Comparison of ENCODE assay signal across 7 cellular contexts in the genomic region with DNA sequence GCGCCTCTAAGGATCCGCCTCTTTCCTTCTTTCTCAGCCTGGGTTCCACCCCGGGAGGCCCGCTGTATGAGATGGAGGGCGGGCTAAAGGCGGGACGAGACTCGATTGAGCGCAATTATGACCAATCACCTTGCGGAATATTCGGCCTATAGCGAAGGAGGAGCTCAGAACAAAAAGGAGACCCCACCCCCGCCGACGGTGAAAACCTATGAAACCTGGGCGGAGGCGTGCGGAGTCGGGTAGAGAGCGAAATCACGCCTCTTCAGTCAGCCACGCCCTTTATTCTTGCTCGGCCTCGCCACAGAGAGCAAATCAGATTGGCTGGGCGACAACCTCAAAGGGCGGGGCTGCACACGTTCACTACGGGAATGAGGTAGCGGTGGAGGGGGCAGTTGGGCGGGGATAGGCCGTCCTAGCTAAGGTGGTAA. TPM values are rescaled to one million over a fixed set of nuclear protein-coding genes. Genes with fewer than 3 reads are reported as not detected.
A peak's percentile ranks its signal among the peaks of the same experiment; 100 is the strongest.
DNase-seq lines count a peak whose midpoint lies in the region; ATAC-seq, FAIRE-seq and TF ChIP-seq lines count a peak whose summit lies in the region.

No MANE protein-coding gene starts in this region.

- intact Hi-C loops in sciatic nerve (cut with DNase I) = no loop called here

- no peak for TF ChIP-seq CTCF in brain (conservative IDR thresholded peaks at IDR 0.05)

- FAIRE-seq in TTC549 (lab: Jason Lieb, UNC) = peak; percentile 99

- peak; percentile 100 for DNase-seq in NCI-H2081 treated with DMSO at 0.1 percent for 48 hours (lab: John Stamatoyannopoulos, UW)
- peak; percentile 81 for DNase-seq in iPS DF 4.7 (ENCODE audit: extremely low read depth, low spot score)
- peak; percentile 98 for DNase-seq in sciatic nerve (ENCODE audit: low spot score)

- ATAC-seq in GM18508 (IDR thresholded peaks at IDR 0.05; ENCODE audit: insufficient read depth, unreplicated experiment) = peak; percentile 87
- ATAC-seq in HG03039 (IDR thresholded peaks at IDR 0.05; ENCODE audit: unreplicated experiment) = peak; percentile 85
- peak; percentile 95 for ATAC-seq in sciatic nerve

- peaks cover 47% of the 10 kb centered on the region for H3K36me3 Mint-ChIP-seq in brain

- H3K4me3 Mint-ChIP-seq in brain = peak overlapping the region; percentile 95 to 96 (median 95)

- H3K27ac Mint-ChIP-seq in brain = peak overlapping the region; percentile 100

- H3K27me3 Mint-ChIP-seq in brain = peaks cover 7% of the 10 kb centered on the region

- peaks cover 52% of the 10 kb centered on the region for H3K4me1 Mint-ChIP-seq in brain

- no peaks in the 10 kb centered on the region for H3K9me3 Mint-ChIP-seq in brain

RNA-seq across cellular contexts. Expression of gene CDK16, which starts 0.6 kb away (rescaled TPM):
- polyA plus RNA-seq in brain (ENCODE audit: insufficient read depth, low read depth, low replicate concordance) = 120 TPM
- total RNA-seq in sciatic nerve = 55.9 TPM

RNA-seq across cellular contexts. Expression of gene USP11, which starts 14.9 kb away (rescaled TPM):
- polyA plus RNA-seq in brain (ENCODE audit: insufficient read depth, low read depth, low replicate concordance) = 390 TPM
- total RNA-seq in sciatic nerve = 81.0 TPM

RNA-seq across cellular contexts. Expression of gene UBA1, which starts 24.2 kb away (rescaled TPM):
- 361 TPM for polyA plus RNA-seq in brain (ENCODE audit: insufficient read depth, low read depth, low replicate concordance)
- 165 TPM for total RNA-seq in sciatic nerve

Comparison
In these comparisons a context has a peak if more than half of its experiments do, and no peak if none do; other contexts are left out.
1. Peak in every context shown above with its lines: DNase-seq and ATAC-seq.